19 cellular contexts compared by ENCODE assay signal in the genomic region with DNA sequence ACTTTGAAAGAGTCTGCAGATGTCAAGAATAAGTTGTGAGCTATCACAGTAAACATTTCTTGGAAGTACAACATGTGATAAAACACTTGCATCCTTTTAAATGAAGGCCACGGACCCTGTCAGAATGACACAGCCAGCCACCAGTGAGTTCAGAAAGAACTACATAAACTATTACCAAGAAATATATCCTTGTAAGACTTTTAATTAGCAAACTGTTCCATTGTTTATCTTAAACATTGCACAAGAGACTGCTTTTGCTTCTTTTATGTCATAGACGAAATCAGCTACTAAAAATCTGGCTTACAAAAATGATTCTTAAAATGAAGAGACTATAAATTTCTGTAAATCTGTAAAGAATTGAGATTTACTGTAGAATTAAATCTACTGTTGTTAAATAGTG. TPM values are rescaled to one million over a fixed set of nuclear protein-coding genes. Genes with fewer than 3 reads are reported as not detected.
A peak's percentile ranks its signal among the peaks of the same experiment; 100 is the strongest.
DNase-seq lines count a peak whose midpoint lies in the region.
"Had no signal": no experiment of that assay in that cellular context is flagged by ENCODE, and none has a peak within 500 bp of the region (broad histone marks: within the 10 kb centered on the region; RNA-seq: fewer than 3 reads in every experiment).

No MANE protein-coding gene starts in this region.

- H2BK120ac ChIP-seq in mesenchymal stem cell (ENCODE audit: low read depth, low read length) = no peak overlapping the region

- no peaks in the 10 kb centered on the region for H3K36me3 ChIP-seq in mesenchymal stem cell (ENCODE audit: control insufficient read depth in 1 of 2, insufficient read depth in 2 of 2, low read depth in 1 of 2, low read length in 2 of 2)

- H2BK12ac ChIP-seq in mesenchymal stem cell (ENCODE audit: low read length in 2 of 2) = no peak overlapping the region

- H3K27me3 ChIP-seq in mesenchymal stem cell (ENCODE audit: control insufficient read depth in 1 of 2, insufficient read depth in 1 of 2, low read length in 2 of 2) = no peaks in the 10 kb centered on the region

- no peaks in the 10 kb centered on the region for H3K36me3 Mint-ChIP-seq in activated naive CD4-positive, alpha-beta T cell treated with anti-CD3 and anti-CD28 coated beads, Interleukin-2, amount 50 U/mL, for 24 hours
- H3K36me3 Mint-ChIP-seq: IgD-negative memory B cell had no signal

- H3K18ac ChIP-seq in mesenchymal stem cell (ENCODE audit: low read depth in 1 of 2, low read length in 2 of 2) = no peak overlapping the region

- H3K4me3 ChIP-seq in mesenchymal stem cell (ENCODE audit: insufficient read depth in 1 of 2, low read depth in 1 of 2, low read length in 2 of 2) = no peak overlapping the region
- H3K4me3 ChIP-seq: A549 had no signal

- no peak overlapping the region for H4K91ac ChIP-seq in mesenchymal stem cell (ENCODE audit: low read length)

- H3K27ac ChIP-seq in mesenchymal stem cell (ENCODE audit: low read length, poor library complexity, severe bottlenecking) = no peak overlapping the region
- H3K27ac ChIP-seq: 22Rv1, A549, C4-2B had no signal

- peak overlapping the region; percentile 6 for H3K27ac Mint-ChIP-seq in activated naive CD4-positive, alpha-beta T cell treated with anti-CD3 and anti-CD28 coated beads, Interleukin-2, amount 50 U/mL, for 24 hours
- H3K27ac Mint-ChIP-seq: CD4-positive, alpha-beta T cell; H9; IgD-negative memory B cell had no signal

- no peaks in the 10 kb centered on the region for H3K9me3 ChIP-seq in mesenchymal stem cell (ENCODE audit: control insufficient read depth, low read length)
- H3K9me3 ChIP-seq: A549, Caco-2 had no signal

- H3K23ac ChIP-seq in mesenchymal stem cell (ENCODE audit: low read length in 2 of 2) = no peak overlapping the region

- H3K4me1 ChIP-seq in mesenchymal stem cell (ENCODE audit: control insufficient read depth, insufficient read depth, low read depth, low read length) = no peaks in the 10 kb centered on the region
- H3K4me1 ChIP-seq: A549, Caco-2 had no signal

- no peaks in the 10 kb centered on the region for H3K9me3 Mint-ChIP-seq in activated naive CD4-positive, alpha-beta T cell treated with anti-CD3 and anti-CD28 coated beads, Interleukin-2, amount 50 U/mL, for 24 hours
- H3K9me3 Mint-ChIP-seq: CD4-positive, alpha-beta T cell; H9 had no signal

- H4K8ac ChIP-seq in mesenchymal stem cell (ENCODE audit: low read length) = no peak overlapping the region

- no peak overlapping the region for H2AFZ ChIP-seq in mesenchymal stem cell (ENCODE audit: low read depth, low read length)

- H3K27me3 Mint-ChIP-seq in activated naive CD4-positive, alpha-beta T cell treated with anti-CD3 and anti-CD28 coated beads, Interleukin-2, amount 50 U/mL, for 24 hours = no peaks in the 10 kb centered on the region
- H3K27me3 Mint-ChIP-seq: CD4-positive, alpha-beta T cell; IgD-negative memory B cell had no signal

- H3K4me3 Mint-ChIP-seq in activated naive CD4-positive, alpha-beta T cell treated with anti-CD3 and anti-CD28 coated beads, Interleukin-2, amount 50 U/mL, for 24 hours = peak overlapping the region; percentile 40
- H3K4me3 Mint-ChIP-seq: CD4-positive, alpha-beta T cell; H9 had no signal

- H3K14ac ChIP-seq in mesenchymal stem cell (ENCODE audit: low read length in 2 of 2) = no peak overlapping the region

- H3K4ac ChIP-seq in mesenchymal stem cell (ENCODE audit: low read depth in 1 of 2, low read length in 2 of 2) = no peak overlapping the region

- H2AK5ac ChIP-seq in mesenchymal stem cell (ENCODE audit: low read length, severe bottlenecking) = no peak overlapping the region

- no peak overlapping the region for H2BK5ac ChIP-seq in mesenchymal stem cell (ENCODE audit: low read depth, low read length, poor library complexity, severe bottlenecking)

- no peak overlapping the region for H2BK15ac ChIP-seq in mesenchymal stem cell (ENCODE audit: low read depth, poor library complexity, severe bottlenecking)

- H3K9ac ChIP-seq in mesenchymal stem cell (ENCODE audit: low read length) = no peak overlapping the region

- no peaks in the 10 kb centered on the region for H3K79me1 ChIP-seq in mesenchymal stem cell (replicated peaks; ENCODE audit: low read length, poor library complexity, severe bottlenecking)

- WGBS in mesenchymal stem cell = 40% methylated on average over 1 of the region's 2 CpGs

- no peak for DNase-seq in activated naive CD4-positive, alpha-beta T cell treated with Interleukin-2 at 50 U/mL for 16 hours
- DNase-seq in fibroblast of gingiva (ENCODE audit: low read depth) (peak; percentile 24), mesenchymal stem cell (peak; percentile 50), NOMO-1 (lab: John Stamatoyannopoulos, UW; ENCODE audit: unreplicated experiment in 2 of 2) (no peak), NCI-H748 (lab: John Stamatoyannopoulos, UW; ENCODE audit: unreplicated experiment) (no peak)
- no peak for DNase-seq in activated effector memory CD4-positive, alpha-beta T cell treated with Interleukin-2 at 50 U/mL for 16 hours
- DNase-seq: AML-193; Caco-2; CD4-positive, alpha-beta T cell; DMS153; DMS79; GDM1; GOT3; H9 had no signal

- peaks cover 29% of the 10 kb centered on the region for H3K4me1 Mint-ChIP-seq in activated naive CD4-positive, alpha-beta T cell treated with anti-CD3 and anti-CD28 coated beads, Interleukin-2, amount 50 U/mL, for 24 hours
- H3K4me1 Mint-ChIP-seq: H9, IgD-negative memory B cell had no signal

- H3K4me2 ChIP-seq in mesenchymal stem cell (ENCODE audit: low read length, poor library complexity, severe bottlenecking) = no peak overlapping the region
- H3K4me2 ChIP-seq: A549 had no signal

RNA-seq across cellular contexts. Expression of gene LRRC7, which starts 17.9 kb away (rescaled TPM):
- 0.43 TPM for polyA plus RNA-seq in mesenchymal stem cell (2013, experiment 1 of 2)
- polyA plus RNA-seq in mesenchymal stem cell (2013, experiment 2 of 2) = 0.41 TPM
- polyA plus RNA-seq: A549, IgD-negative memory B cell had no signal

Comparison
In these comparisons a context has a peak if more than half of its experiments do, and no peak if none do; other contexts are left out.
1. DNase-seq: peak in fibroblast of gingiva (single experiment) and mesenchymal stem cell (single experiment); none in activated naive CD4-positive, alpha-beta T cell treated with Interleukin-2 at 50 U/mL for 16 hours (single experiment), NOMO-1 (0 of 2), activated effector memory CD4-positive, alpha-beta T cell treated with Interleukin-2 at 50 U/mL for 16 hours (single experiment) and NCI-H748 (single experiment).